ENCODE assay signal across 10 cellular contexts in genomic region chr17:35890774-35891155, GRCh38. TPM values are rescaled to one million over a fixed set of nuclear protein-coding genes. Genes with fewer than 3 reads are reported as not detected.
DNase-seq lines count a peak whose midpoint lies in the region; ATAC-seq and TF ChIP-seq lines count a peak whose summit lies in the region.
"Had no signal": no experiment of that assay in that cellular context is flagged by ENCODE, and none has a peak within 500 bp of the region (broad histone marks: within the 10 kb centered on the region; RNA-seq: fewer than 3 reads in every experiment).

No MANE protein-coding gene starts in this region.

- H3K9me3 Mint-ChIP-seq in HFFc6, result no peaks in the 10 kb centered on the region

- no peak overlapping the region for H3K4me3 Mint-ChIP-seq in HFFc6

- peaks cover 25% of the 10 kb centered on the region for H3K4me1 Mint-ChIP-seq in HFFc6 (ENCODE audit: low read depth)

- H3K36me3 ChIP-seq in upper lobe of right lung, result no peaks in the 10 kb centered on the region

- H3K27ac ChIP-seq in upper lobe of right lung (no peak overlapping the region), substantia nigra (ENCODE audit: low read depth, low read length, poor library complexity, severe bottlenecking) (no peak overlapping the region)

- H3K4me1 ChIP-seq in upper lobe of right lung, result peaks cover 7% of the 10 kb centered on the region

- no peaks in the 10 kb centered on the region for H3K27me3 ChIP-seq in upper lobe of right lung

- DNase-seq in stimulated activated CD4-positive, alpha-beta T cell treated with anti-CD3 and anti-CD28 coated beads, Interleukin-1b, Interleukin-23, amount 100 ng/mL, for 48 hours, result peak; percentile 6
- no peak for DNase-seq in stimulated activated CD4-positive, alpha-beta T cell treated with anti-CD3 and anti-CD28 coated beads, Interleukin-12 subunit alpha, Interleukin-12 subunit beta, amount 100 ng/mL, for 4 hours
- DNase-seq in NCI-H69 (lab: John Stamatoyannopoulos, UW) (peak; percentile 55), upper lobe of right lung (no peak), HFFc6 (no peak), substantia nigra (lab: John Stamatoyannopoulos, UW) (no peak), NOMO-1 treated with DMSO at 0.1 percent for 48 hours (lab: John Stamatoyannopoulos, UW; ENCODE audit: unreplicated experiment) (no peak)
- peak; percentile 64 for DNase-seq in central memory CD4-positive, alpha-beta T cell
- DNase-seq: PC-3 had no signal

- TF ChIP-seq CTCF in upper lobe of right lung (IDR thresholded peaks at IDR 0.05), result no peak
- TF ChIP-seq CTCF in HFFc6 (IDR thresholded peaks at IDR 0.05), result no peak

- peaks cover 4% of the 10 kb centered on the region for H3K27me3 Mint-ChIP-seq in HFFc6 (ENCODE audit: insufficient read depth)

- no peak overlapping the region for H3K4me3 ChIP-seq in upper lobe of right lung

- no peaks in the 10 kb centered on the region for H3K9me3 ChIP-seq in upper lobe of right lung

- no peak overlapping the region for H3K27ac Mint-ChIP-seq in HFFc6

- intact Hi-C loops in upper lobe of right lung (cut with DNase I), result no loop called here

- ATAC-seq in upper lobe of right lung, result peak; percentile 65
- ATAC-seq: PC-3 had no signal

- H3K36me3 Mint-ChIP-seq in HFFc6 (ENCODE audit: low read depth), result no peaks in the 10 kb centered on the region

RNA-seq across cellular contexts. Expression of gene CCL5, which starts 10.6 kb away (rescaled TPM):
- 22.5 TPM for total RNA-seq in upper lobe of right lung
- total RNA-seq in HFFc6 (2021; fragmentation: NEBNext Ultra II Directional; extraction: Animal tissue kit (Norgen Biotek cat#: 25700)), result under 1 TPM in 1 of 6 experiments, not detected in 5; 0.19 TPM
- total RNA-seq: epithelial cell of proximal tubule, PC-3 had no signal

RNA-seq across cellular contexts. Expression of gene HEATR9, which starts 22.1 kb away (rescaled TPM):
- 0.17 TPM for total RNA-seq in upper lobe of right lung
- not detected for total RNA-seq in HFFc6 (2021; fragmentation: NEBNext Ultra II Directional; extraction: Animal tissue kit (Norgen Biotek cat#: 25700))
- total RNA-seq: epithelial cell of proximal tubule, PC-3 had no signal

RNA-seq across cellular contexts. Expression of gene RDM1, which starts 39.8 kb away (rescaled TPM):
- total RNA-seq in upper lobe of right lung, result not detected
- under 1 TPM in 4 of 6 experiments, not detected in 2; 0.23 to 0.76 (median 0.53) TPM for total RNA-seq in HFFc6 (2021; fragmentation: NEBNext Ultra II Directional; extraction: Animal tissue kit (Norgen Biotek cat#: 25700))

RNA-seq across cellular contexts. Expression of gene LYZL6, which starts 52.7 kb away (rescaled TPM):
- not detected for total RNA-seq in upper lobe of right lung
- not detected for total RNA-seq in HFFc6 (2021; fragmentation: NEBNext Ultra II Directional; extraction: Animal tissue kit (Norgen Biotek cat#: 25700))
- total RNA-seq: epithelial cell of proximal tubule, PC-3 had no signal

Comparison
In these comparisons a context has a peak if more than half of its experiments do, and no peak if none do; other contexts are left out.
1. DNase-seq: peak in stimulated activated CD4-positive, alpha-beta T cell treated with anti-CD3 and anti-CD28 coated beads, Interleukin-1b, Interleukin-23, amount 100 ng/mL, for 48 hours (single experiment), NCI-H69 (single experiment) and central memory CD4-positive, alpha-beta T cell (single experiment); none in stimulated activated CD4-positive, alpha-beta T cell treated with anti-CD3 and anti-CD28 coated beads, Interleukin-12 subunit alpha, Interleukin-12 subunit beta, amount 100 ng/mL, for 4 hours (single experiment), upper lobe of right lung (single experiment), HFFc6 (single experiment), substantia nigra (0 of 49) and NOMO-1 treated with DMSO at 0.1 percent for 48 hours (single experiment).
2. RNA of gene CCL5, which starts 10.6 kb away (total RNA-seq): 22.5 TPM in upper lobe of right lung (single experiment); 0.19 TPM in HFFc6; every median in the first group is over 10 times any median in the second.